Comparison of ENCODE assay signal across 19 cellular contexts in genomic region chr10:119525116-119525515, GRCh38. TPM values are rescaled to one million over a fixed set of nuclear protein-coding genes. Genes with fewer than 3 reads are reported as not detected.
A peak's percentile ranks its signal among the peaks of the same experiment; 100 is the strongest.
DNase-seq lines count a peak whose midpoint lies in the region; ATAC-seq and TF ChIP-seq lines count a peak whose summit lies in the region.
"Had no signal": no experiment of that assay in that cellular context is flagged by ENCODE, and none has a peak within 500 bp of the region (broad histone marks: within the 10 kb centered on the region; RNA-seq: fewer than 3 reads in every experiment).

No MANE protein-coding gene starts in this region.

- no peak overlapping the region for H3K4me2 ChIP-seq in HCT116 (ENCODE audit: low read length)
- H3K4me2 ChIP-seq: GM23338 had no signal

- H3K4me3 ChIP-seq in HCT116 (replicated peaks in 1 of 2; ENCODE audit: low read depth in 1 of 2, low read length in 2 of 2) = no peak overlapping the region
- H3K4me3 ChIP-seq: GM23338, Peyer's patch had no signal

- H3K27ac ChIP-seq in HCT116 (ENCODE audit: low read depth, low read length) = no peak overlapping the region
- H3K27ac ChIP-seq: Peyer's patch had no signal

- intact Hi-C loops in activated CD8-positive, alpha-beta T cell treated with anti-CD3 and anti-CD28 coated beads for 36 hours (cut with micrococcal nuclease) = no loop called here
- intact Hi-C loops in HCT116 (cut with micrococcal nuclease) (no loop called here), Calu3 (cut with micrococcal nuclease; ENCODE audit: unreplicated experiment) (no loop called here)

- no peaks in the 10 kb centered on the region for H3K9me3 ChIP-seq in HCT116 (ENCODE audit: control insufficient read depth in 1 of 2, insufficient read depth in 1 of 2, low read depth in 1 of 2, low read length in 2 of 2)
- H3K9me3 ChIP-seq: Peyer's patch had no signal

- no peak overlapping the region for H3K9ac ChIP-seq in HCT116 (ENCODE audit: low read length)

- TF ChIP-seq RAD21 in HCT116 (IDR thresholded peaks at IDR 0.05; ENCODE audit: low read depth) = no peak

- peaks cover 80% of the 10 kb centered on the region for H3K4me1 Mint-ChIP-seq in activated CD8-positive, alpha-beta T cell treated with anti-CD3 and anti-CD28 coated beads for 36 hours (ENCODE audit: low read depth)
- peaks cover 53% of the 10 kb centered on the region for H3K4me1 Mint-ChIP-seq in activated CD8-positive, alpha-beta T cell treated with anti-CD3 and anti-CD28 coated beads, Interleukin-2, amount 10 ng/mL, durations not matched to agents 7 days and 5 days (ENCODE audit: low read depth)
- H3K4me1 Mint-ChIP-seq in activated naive CD8-positive, alpha-beta T cell treated with anti-CD3 and anti-CD28 coated beads, Interleukin-2, amount 50 U/mL, for 24 hours = peaks cover 90% of the 10 kb centered on the region
- peaks cover 30% of the 10 kb centered on the region for H3K4me1 Mint-ChIP-seq in nephron
- H3K4me1 Mint-ChIP-seq in Calu3 (ENCODE audit: low read depth, unreplicated experiment) = no peaks in the 10 kb centered on the region
- H3K4me1 Mint-ChIP-seq in T-cell = peaks cover 52 to 55% (median 53%) of the 10 kb centered on the region in 3 donors

- no peak overlapping the region for H2AFZ ChIP-seq in HCT116 (ENCODE audit: low read depth, low read length, poor library complexity, severe bottlenecking)
- H2AFZ ChIP-seq: GM23338 had no signal

- no peak for TF ChIP-seq POLR2A in HCT116 (IDR thresholded peaks at IDR 0.05; ENCODE audit: borderline replicate concordance, extremely low read depth, insufficient read depth, insufficient read length)

- no peaks in the 10 kb centered on the region for H3K9me2 ChIP-seq in HCT116 (ENCODE audit: insufficient read depth)

- POLR2A ChIA-PET in activated CD8-positive, alpha-beta T cell treated with anti-CD3 and anti-CD28 coated beads for 36 hours (lab: Charles Lee) = interaction anchor here (0.8 to 5.0 kb wide), 4 partner anchors 9 to 13 kb away, joined by 3 to 28 read pairs (median 8); no protein-coding TSS in a partner anchor
- POLR2A ChIA-PET in activated CD8-positive, alpha-beta T cell treated with anti-CD3 and anti-CD28 coated beads, Interleukin-2, amount 10 ng/mL, durations not matched to agents 7 days and 5 days (lab: Charles Lee) = interaction anchor here (1.4 to 1.7 kb wide), 2 partner anchors 9 to 22 kb away, joined by 3 to 5 read pairs; no protein-coding TSS in a partner anchor
- POLR2A ChIA-PET in HCT116 (lab: Charles Lee) = no interaction called here
- POLR2A ChIA-PET in T-cell (lab: Charles Lee) = interaction anchor here (0.6 to 1.2 kb wide), 2 partner anchors 16 to 207 kb away, joined by 3 read pairs; no protein-coding TSS in a partner anchor

- no peaks in the 10 kb centered on the region for H3K9me3 Mint-ChIP-seq in activated CD8-positive, alpha-beta T cell treated with anti-CD3 and anti-CD28 coated beads for 36 hours
- H3K9me3 Mint-ChIP-seq in activated CD8-positive, alpha-beta T cell treated with anti-CD3 and anti-CD28 coated beads, Interleukin-2, amount 10 ng/mL, durations not matched to agents 7 days and 5 days (ENCODE audit: insufficient read depth) = no peaks in the 10 kb centered on the region
- no peaks in the 10 kb centered on the region for H3K9me3 Mint-ChIP-seq in activated naive CD8-positive, alpha-beta T cell treated with anti-CD3 and anti-CD28 coated beads, Interleukin-2, amount 50 U/mL, for 24 hours
- H3K9me3 Mint-ChIP-seq in nephron (no peaks in the 10 kb centered on the region), Calu3 (ENCODE audit: low read depth, unreplicated experiment) (no peaks in the 10 kb centered on the region), T-cell (no peaks in the 10 kb centered on the region)
- H3K9me3 Mint-ChIP-seq: CD4-positive, alpha-beta memory T cell; GM23338 had no signal

- no peak overlapping the region for H3K4me3 Mint-ChIP-seq in activated CD8-positive, alpha-beta T cell treated with anti-CD3 and anti-CD28 coated beads for 36 hours
- no peak overlapping the region for H3K4me3 Mint-ChIP-seq in activated CD8-positive, alpha-beta T cell treated with anti-CD3 and anti-CD28 coated beads, Interleukin-2, amount 10 ng/mL, durations not matched to agents 7 days and 5 days
- no peak overlapping the region for H3K4me3 Mint-ChIP-seq in activated naive CD8-positive, alpha-beta T cell treated with anti-CD3 and anti-CD28 coated beads, Interleukin-2, amount 50 U/mL, for 24 hours
- H3K4me3 Mint-ChIP-seq in nephron = no peak overlapping the region
- H3K4me3 Mint-ChIP-seq in Calu3 (ENCODE audit: low read depth, unreplicated experiment) = no peak overlapping the region
- no peak overlapping the region for H3K4me3 Mint-ChIP-seq in T-cell
- H3K4me3 Mint-ChIP-seq: CD4-positive, alpha-beta memory T cell; GM23338 had no signal

- RAD21 ChIA-PET in HCT116 (lab: Charles Lee; ENCODE audit: low non-redundant PET in 1 of 2, low total read pairs in 2 of 2, uncharacterized antibody in 2 of 2, unreplicated experiment in 2 of 2) = no interaction called here

- H3K4me1 ChIP-seq in HCT116 (ENCODE audit: control insufficient read depth in 1 of 2, insufficient read depth in 2 of 2, low read length in 2 of 2) = peaks cover 28 to 49% of the 10 kb centered on the region in 2 experiments

- H3K27ac Mint-ChIP-seq in activated CD8-positive, alpha-beta T cell treated with anti-CD3 and anti-CD28 coated beads for 36 hours = peak overlapping the region; percentile 14
- H3K27ac Mint-ChIP-seq in activated CD8-positive, alpha-beta T cell treated with anti-CD3 and anti-CD28 coated beads, Interleukin-2, amount 10 ng/mL, durations not matched to agents 7 days and 5 days = no peak overlapping the region
- H3K27ac Mint-ChIP-seq in activated naive CD8-positive, alpha-beta T cell treated with anti-CD3 and anti-CD28 coated beads, Interleukin-2, amount 50 U/mL, for 24 hours = peak overlapping the region; percentile 62
- peak overlapping the region in 2 of 3 experiments; percentile 31 to 49 for H3K27ac Mint-ChIP-seq in nephron
- H3K27ac Mint-ChIP-seq in Calu3 (ENCODE audit: unreplicated experiment) = no peak overlapping the region
- peak overlapping the region in 1 of 2 donors; percentile 55 for H3K27ac Mint-ChIP-seq in T-cell
- H3K27ac Mint-ChIP-seq: GM23338 had no signal

- H3K27me3 ChIP-seq in HCT116 (ENCODE audit: insufficient read depth, low read length) = no peaks in the 10 kb centered on the region
- H3K27me3 ChIP-seq: Peyer's patch had no signal

- BruUV-seq in HCT116 (replicated peaks; lab: Mats Ljungman, UMichigan) (TSS peak; percentile 17), Calu3 (replicated peaks; lab: Mats Ljungman, UMichigan) (no TSS peak)

- ATAC-seq in activated CD8-positive, alpha-beta T cell treated with anti-CD3 and anti-CD28 coated beads for 36 hours = no peak
- ATAC-seq in activated CD8-positive, alpha-beta T cell treated with anti-CD3 and anti-CD28 coated beads, Interleukin-2, amount 10 ng/mL, durations not matched to agents 7 days and 5 days = no peak
- ATAC-seq in HCT116 (no peak), T-cell (replicated peaks in 1 of 4) (no peak)
- no peak for ATAC-seq in activated naive CD8-positive, alpha-beta T cell treated with anti-CD3 and anti-CD28 coated beads, Interleukin-2, amount 50 U/mL, for 24 hours
- ATAC-seq: GM23338, Right ventricle myocardium inferior had no signal

- H3K36me3 ChIP-seq in HCT116 (ENCODE audit: control insufficient read depth in 1 of 2, insufficient read depth in 2 of 2, low read length in 2 of 2) = peaks cover 0 to 22% of the 10 kb centered on the region in 2 experiments; a peak in 1 of 4 replicates

- CTCF ChIA-PET in activated CD8-positive, alpha-beta T cell treated with anti-CD3 and anti-CD28 coated beads for 36 hours (lab: Charles Lee) = interaction anchor here (0.6 to 4.9 kb wide), 7 partner anchors 9 to 23 kb away, joined by 3 to 18 read pairs (median 4); no protein-coding TSS in a partner anchor
- CTCF ChIA-PET in activated CD8-positive, alpha-beta T cell treated with anti-CD3 and anti-CD28 coated beads, Interleukin-2, amount 10 ng/mL, durations not matched to agents 7 days and 5 days (lab: Charles Lee) = interaction anchor here (1.7 to 4.2 kb wide), 2 partner anchors 14 to 17 kb away, joined by 5 to 28 read pairs; partner anchors contain the start of gene RGS10
- CTCF ChIA-PET in HCT116 (lab: Charles Lee) (interaction anchor here (1.1 kb wide), 1 partner anchor 77 kb away, joined by 3 read pairs; no protein-coding TSS in a partner anchor), Calu3 (lab: Charles Lee) (no interaction called here), T-cell (lab: Charles Lee) (interaction anchor here in 1 of 2 donors (1.2 kb wide), 1 partner anchor 16 kb away, joined by 3 read pairs; no protein-coding TSS in a partner anchor)

- TF ChIP-seq CTCF in activated CD8-positive, alpha-beta T cell treated with anti-CD3 and anti-CD28 coated beads for 36 hours (IDR thresholded peaks at IDR 0.05) = no peak
- TF ChIP-seq CTCF in HCT116 (IDR thresholded peaks at IDR 0.05 in 2 of 3, conservative IDR thresholded peaks at IDR 0.05 in 1 of 3; ENCODE audit: borderline replicate concordance in 1 of 3, insufficient read depth in 1 of 3, low read depth in 2 of 3, low read length in 2 of 3) (no peak), nephron (IDR thresholded peaks at IDR 0.05; ENCODE audit: unreplicated experiment in 3 of 3) (no peak), Calu3 (IDR thresholded peaks at IDR 0.05; ENCODE audit: unreplicated experiment) (no peak)

- no peak for DNase-seq in activated CD8-positive, alpha-beta T cell treated with anti-CD3 and anti-CD28 coated beads for 36 hours
- no peak for DNase-seq in activated CD8-positive, alpha-beta T cell treated with anti-CD3 and anti-CD28 coated beads, Interleukin-2, amount 10 ng/mL, durations not matched to agents 7 days and 5 days
- DNase-seq in HCT116 (ENCODE audit: low read depth, low spot score) = no peak
- no peak for DNase-seq in activated naive CD8-positive, alpha-beta T cell treated with anti-CD3 and anti-CD28 coated beads, Interleukin-2, amount 50 U/mL, for 24 hours
- no peak for DNase-seq in Calu3
- DNase-seq in T-cell = no peak
- no peak for DNase-seq in NCI-H446 (lab: John Stamatoyannopoulos, UW)
- DNase-seq: CD4-positive, alpha-beta memory T cell; DMS79; HCEC 1CT; KBM-7; NCI-H1694 treated with DMSO at 0.1 percent for 48 hours; NCI-H510A; NCI-H748 treated with DMSO at 0.1 percent for 48 hours; NK-92 treated with Interleukin-12 subunit alpha and Interleukin-12 subunit beta, amount 100 ng/mL, for 24 hours had no signal

- H3K79me2 ChIP-seq in HCT116 (ENCODE audit: insufficient read depth, low read length) = peaks cover 30% of the 10 kb centered on the region

- peaks cover 74% of the 10 kb centered on the region for H3K36me3 Mint-ChIP-seq in activated CD8-positive, alpha-beta T cell treated with anti-CD3 and anti-CD28 coated beads for 36 hours (ENCODE audit: low read depth)
- H3K36me3 Mint-ChIP-seq in activated CD8-positive, alpha-beta T cell treated with anti-CD3 and anti-CD28 coated beads, Interleukin-2, amount 10 ng/mL, durations not matched to agents 7 days and 5 days (ENCODE audit: low read depth) = peaks cover 73% of the 10 kb centered on the region
- peaks cover 61% of the 10 kb centered on the region for H3K36me3 Mint-ChIP-seq in activated naive CD8-positive, alpha-beta T cell treated with anti-CD3 and anti-CD28 coated beads, Interleukin-2, amount 50 U/mL, for 24 hours (ENCODE audit: low read depth)
- H3K36me3 Mint-ChIP-seq in nephron (ENCODE audit: low read depth) = no peaks in the 10 kb centered on the region
- no peaks in the 10 kb centered on the region for H3K36me3 Mint-ChIP-seq in Calu3 (ENCODE audit: insufficient read depth, unreplicated experiment)
- H3K36me3 Mint-ChIP-seq in T-cell = peaks cover 44% of the 10 kb centered on the region

- H3K27me3 Mint-ChIP-seq in activated CD8-positive, alpha-beta T cell treated with anti-CD3 and anti-CD28 coated beads for 36 hours = no peaks in the 10 kb centered on the region
- no peaks in the 10 kb centered on the region for H3K27me3 Mint-ChIP-seq in activated CD8-positive, alpha-beta T cell treated with anti-CD3 and anti-CD28 coated beads, Interleukin-2, amount 10 ng/mL, durations not matched to agents 7 days and 5 days (ENCODE audit: low read depth)
- H3K27me3 Mint-ChIP-seq in activated naive CD8-positive, alpha-beta T cell treated with anti-CD3 and anti-CD28 coated beads, Interleukin-2, amount 50 U/mL, for 24 hours = no peaks in the 10 kb centered on the region
- peaks cover 19% of the 10 kb centered on the region for H3K27me3 Mint-ChIP-seq in nephron (ENCODE audit: low read depth)
- H3K27me3 Mint-ChIP-seq in Calu3 (ENCODE audit: unreplicated experiment) = no peaks in the 10 kb centered on the region
- no peaks in the 10 kb centered on the region for H3K27me3 Mint-ChIP-seq in T-cell
- H3K27me3 Mint-ChIP-seq: CD4-positive, alpha-beta memory T cell had no signal

- H4K20me1 ChIP-seq in HCT116 (ENCODE audit: insufficient read depth) = no peaks in the 10 kb centered on the region

RNA-seq across cellular contexts. Expression of gene RGS10, which starts 17.4 kb away (rescaled TPM):
- total RNA-seq in activated CD8-positive, alpha-beta T cell treated with anti-CD3 and anti-CD28 coated beads for 36 hours = 100 to 1,000 TPM; 207 to 220 TPM
- total RNA-seq in activated CD8-positive, alpha-beta T cell treated with anti-CD3 and anti-CD28 coated beads, Interleukin-2, amount 10 ng/mL, durations not matched to agents 7 days and 5 days = 100 to 1,000 TPM; 166 TPM
- 96.7 TPM for total RNA-seq in HCT116 (2021; ENCODE audit: unreplicated experiment)
- polyA plus RNA-seq in HCT116 (2012) = 70.0 and 88.2 TPM in 2 replicates
- 8.3 and 10.8 TPM in 2 replicates for total RNA-seq in Calu3 (2022)
- total RNA-seq in T-cell = 100 to 1,000 TPM in 4 of 5 donors, 10 to 100 TPM in 1; 77.1 to 163 (median 155) TPM

Comparison
In these comparisons a context has a peak if more than half of its experiments do, and no peak if none do; other contexts are left out.
1. H3K27ac Mint-ChIP-seq: peak in activated CD8-positive, alpha-beta T cell treated with anti-CD3 and anti-CD28 coated beads for 36 hours (single experiment), activated naive CD8-positive, alpha-beta T cell treated with anti-CD3 and anti-CD28 coated beads, Interleukin-2, amount 50 U/mL, for 24 hours (single experiment) and nephron (2 of 3); none in activated CD8-positive, alpha-beta T cell treated with anti-CD3 and anti-CD28 coated beads, Interleukin-2, amount 10 ng/mL, durations not matched to agents 7 days and 5 days (single experiment) and Calu3 (single experiment).